In genomic region chr1:7406641-7407546, GRCh38 we compare ENCODE assay signal across 13 cellular contexts.
DNase-seq lines count a peak whose midpoint lies in the region; ATAC-seq and TF ChIP-seq lines count a peak whose summit lies in the region.
"Had no signal": no experiment of that assay in that cellular context is flagged by ENCODE, and none has a peak within 500 bp of the region (broad histone marks: within the 10 kb centered on the region; RNA-seq: fewer than 3 reads in every experiment).

No MANE protein-coding gene starts in this region.

- H3K4me2 ChIP-seq in OCI-LY7 (ENCODE audit: low read length) = peak overlapping the region; percentile 31

- 86% methylated on average over 7 to 14 of the region's 18 CpGs for WGBS in esophagus squamous epithelium, 2 donors

- H3K27me3 ChIP-seq in GM06990 (replicated peaks; ENCODE audit: control insufficient read depth, insufficient read depth, low read length) = no peaks in the 10 kb centered on the region
- peaks cover 0 to 31% (median 0%) of the 10 kb centered on the region in 4 donors for H3K27me3 ChIP-seq in esophagus squamous epithelium
- H3K27me3 ChIP-seq: cardiac muscle cell had no signal

- H4K20me1 ChIP-seq in OCI-LY7 (ENCODE audit: insufficient read depth, low read length) = no peaks in the 10 kb centered on the region

- H3K4me3 ChIP-seq in GM06990 (replicated peaks; ENCODE audit: low read depth, low read length) (peak overlapping the region; percentile 42), OCI-LY7 (ENCODE audit: low read depth, low read length, poor library complexity, severe bottlenecking) (no peak overlapping the region), esophagus squamous epithelium (no peak overlapping the region)
- H3K4me3 ChIP-seq: cardiac muscle cell had no signal

- TF ChIP-seq CTCF in GM06990 (IDR thresholded peaks at IDR 0.05; ENCODE audit: insufficient read depth, low read length, poor library complexity, severe bottlenecking) (no peak), OCI-LY7 (conservative IDR thresholded peaks at IDR 0.05; ENCODE audit: low read length) (no peak), esophagus squamous epithelium (IDR thresholded peaks at IDR 0.05) (no peak)

- no peak for ATAC-seq in GM21576 (IDR thresholded peaks at IDR 0.05; ENCODE audit: unreplicated experiment)

- H3K9me2 ChIP-seq in OCI-LY7 (ENCODE audit: insufficient read depth, low read length) = no peaks in the 10 kb centered on the region

- peaks cover 9% of the 10 kb centered on the region for H3K4me1 ChIP-seq in OCI-LY7 (ENCODE audit: insufficient read depth, low read length, poor library complexity, severe bottlenecking)
- H3K4me1 ChIP-seq in esophagus squamous epithelium = peaks cover 0 to 4% (median 3%) of the 10 kb centered on the region in 3 donors

- TF ChIP-seq POLR2A in GM19193 (IDR thresholded peaks at IDR 0.05; ENCODE audit: extremely low read depth, insufficient read depth, insufficient read length) = peak; percentile 10
- TF ChIP-seq POLR2A in esophagus squamous epithelium (IDR thresholded peaks at IDR 0.05) = no peak

- CTCF ChIA-PET in OCI-LY7 (lab: Charles Lee; ENCODE audit: unreplicated experiment) = no interaction called here

- H3K27ac ChIP-seq in OCI-LY7 (ENCODE audit: low read depth, low read length, poor library complexity, severe bottlenecking) (no peak overlapping the region), esophagus squamous epithelium (no peak overlapping the region)
- H3K27ac ChIP-seq: cardiac muscle cell had no signal

- BruUV-seq in OCI-LY7 (replicated peaks; lab: Mats Ljungman, UMichigan) = no TSS peak

- peak; percentile 78 for DNase-seq in GM06990 (ENCODE audit: extremely low read depth, insufficient read length)
- peak; percentile 34 for DNase-seq in OCI-LY7 (ENCODE audit: low spot score)
- peak; percentile 4 for DNase-seq in mucosa of gallbladder (ENCODE audit: low spot score)
- no peak for DNase-seq in NAMALWA (ENCODE audit: low spot score)
- no peak for DNase-seq in NCI-H2227 (lab: John Stamatoyannopoulos, UW; ENCODE audit: unreplicated experiment)
- no peak for DNase-seq in esophagus squamous epithelium (lab: John Stamatoyannopoulos, UW)
- DNase-seq: activated naive CD8-positive, alpha-beta T cell treated with anti-CD3 and anti-CD28 coated beads, Interleukin-2, amount 10 ng/mL, durations not matched to agents 7 days and 5 days; GF-D8; nucleus accumbens; stimulated activated naive CD4-positive, alpha-beta T cell had no signal

- H3K36me3 ChIP-seq in GM06990 (ENCODE audit: control insufficient read depth, insufficient read depth, low read length) = no peaks in the 10 kb centered on the region
- H3K36me3 ChIP-seq in OCI-LY7 (ENCODE audit: insufficient read depth, low read length) = no peaks in the 10 kb centered on the region
- no peaks in the 10 kb centered on the region for H3K36me3 ChIP-seq in esophagus squamous epithelium
- H3K36me3 ChIP-seq: cardiac muscle cell had no signal

- intact Hi-C loops in OCI-LY7 (cut with micrococcal nuclease; ENCODE audit: unreplicated experiment) = no loop called here
- intact Hi-C loops in esophagus squamous epithelium (cut with DNase I) = no loop called here

- H3K79me2 ChIP-seq in OCI-LY7 (ENCODE audit: insufficient read depth, low read depth, low read length) = no peaks in the 10 kb centered on the region

- H3K9me3 ChIP-seq in OCI-LY7 (ENCODE audit: low read length) = no peaks in the 10 kb centered on the region
- H3K9me3 ChIP-seq in esophagus squamous epithelium = no peaks in the 10 kb centered on the region

- H2AFZ ChIP-seq in OCI-LY7 (ENCODE audit: low read length) = no peak overlapping the region

- POLR2A ChIA-PET in OCI-LY7 (lab: Charles Lee) = no interaction called here

Comparison
In these comparisons a context has a peak if more than half of its experiments do, and no peak if none do; other contexts are left out.
1. DNase-seq: peak in GM06990 (single experiment), OCI-LY7 (single experiment) and mucosa of gallbladder (single experiment); none in NAMALWA (single experiment), NCI-H2227 (single experiment) and esophagus squamous epithelium (single experiment).